Comparison of ENCODE assay signal across 1 cellular context in genomic region chr10:99297033-99297432, GRCh38.
TF ChIP-seq lines count a peak whose summit lies in the region.

No MANE protein-coding gene starts in this region.

TF ChIP-seq in HEK293T, 16 proteins besides CTCF, POLR2A, EP300 and RAD21 (continued from another document):
- no peak for TF ChIP-seq HDGF (IDR thresholded peaks at IDR 0.05; ENCODE audit: borderline replicate concordance)
- TF ChIP-seq SUZ12 (IDR thresholded peaks at IDR 0.05), result no peak
- no peak for TF ChIP-seq FOXM1 (IDR thresholded peaks at IDR 0.05; ENCODE audit: borderline replicate concordance)
- no peak for TF ChIP-seq ZNF384 (IDR thresholded peaks at IDR 0.05)
- no peak for TF ChIP-seq LEF1 (IDR thresholded peaks at IDR 0.05; ENCODE audit: borderline replicate concordance)
